ENCODE assay signal across 8 cellular contexts in genomic region chr6:36679043-36679821, GRCh38. TPM values are rescaled to one million over a fixed set of nuclear protein-coding genes. Genes with fewer than 3 reads are reported as not detected.
A peak's percentile ranks its signal among the peaks of the same experiment; 100 is the strongest.
DNase-seq lines count a peak whose midpoint lies in the region; ATAC-seq and TF ChIP-seq lines count a peak whose summit lies in the region.

No MANE protein-coding gene starts in this region.

- H3K27me3 ChIP-seq in DND-41 (ENCODE audit: insufficient read depth, low read length, poor library complexity) (peaks cover 49% of the 10 kb centered on the region), Karpas-422 (ENCODE audit: low read length) (no peaks in the 10 kb centered on the region), esophagus (ENCODE audit: control insufficient read depth in 1 of 2, insufficient read depth in 2 of 2, low read length in 2 of 2) (no peaks in the 10 kb centered on the region), muscle layer of duodenum (ENCODE audit: low read depth, low read length) (no peaks in the 10 kb centered on the region), upper lobe of left lung (no peaks in the 10 kb centered on the region)

- H4K20me1 ChIP-seq in DND-41 (ENCODE audit: insufficient read depth, low read length) (peaks cover 9% of the 10 kb centered on the region), Karpas-422 (ENCODE audit: insufficient read depth, low read depth, low read length) (0 out of 2 replicates have a peak, but pooled peaks cover 7% of the 10 kb centered on the region)

- peak overlapping the region; percentile 97 for H3K4me2 ChIP-seq in DND-41 (ENCODE audit: insufficient read depth, low read length)
- H3K4me2 ChIP-seq in Karpas-422 (ENCODE audit: low read depth, low read length, poor library complexity, severe bottlenecking): peak overlapping the region; percentile 68

- H3K9ac ChIP-seq in DND-41 (ENCODE audit: low read depth, low read length) (peak overlapping the region; percentile 72), Karpas-422 (ENCODE audit: low read length) (peak overlapping the region; percentile 36; the same call in 1 of the 2 replicates)

- H3K4me3 ChIP-seq in DND-41 (ENCODE audit: low read depth in 1 of 2, low read length in 2 of 2): peak overlapping the region; percentile 47 to 82; a peak in 3 of 4 replicates
- H3K4me3 ChIP-seq in Karpas-422 (ENCODE audit: low read length): peak overlapping the region; percentile 42; the same call in 1 of the 2 replicates
- peak overlapping the region; percentile 79 to 83 for H3K4me3 ChIP-seq in esophagus (ENCODE audit: low read depth in 1 of 2, low read length in 2 of 2)
- H3K4me3 ChIP-seq in muscle layer of duodenum (ENCODE audit: low read depth in 1 of 2, low read length in 2 of 2): peak overlapping the region; percentile 85 to 90
- H3K4me3 ChIP-seq in upper lobe of left lung: peak overlapping the region; percentile 61 to 95 (median 80)

- peak in 3 of 4 donors; percentile 55 to 94 (median 89) for TF ChIP-seq EP300 in upper lobe of left lung (IDR thresholded peaks at IDR 0.05)

- in situ Hi-C loops in GM13977 (cut with MboI; ENCODE audit: low pct_unique_long_range_greater_than_20kb, low sequenced_read_pairs, unreplicated experiment): no loop called here

- TF ChIP-seq POLR2A in upper lobe of left lung (IDR thresholded peaks at IDR 0.05): peak in 1 of 4 donors; percentile 49

- peak overlapping the region; percentile 70 for H2AFZ ChIP-seq in DND-41 (ENCODE audit: low read depth, low read length)
- no peak overlapping the region for H2AFZ ChIP-seq in Karpas-422 (ENCODE audit: low read length)

- H3K79me2 ChIP-seq in DND-41 (ENCODE audit: insufficient read depth, low read length) (peaks cover 22% of the 10 kb centered on the region), Karpas-422 (ENCODE audit: low read length) (no peaks in the 10 kb centered on the region)

- H3K9me3 ChIP-seq in DND-41 (ENCODE audit: insufficient read depth, low read length, severe bottlenecking) (no peaks in the 10 kb centered on the region), Karpas-422 (ENCODE audit: low read length) (no peaks in the 10 kb centered on the region), esophagus (ENCODE audit: control insufficient read depth in 2 of 2, insufficient read depth in 1 of 2, low read depth in 1 of 2, low read length in 1 of 2) (no peaks in the 10 kb centered on the region), muscle layer of duodenum (ENCODE audit: control insufficient read depth in 1 of 2, low read length in 2 of 2) (no peaks in the 10 kb centered on the region), upper lobe of left lung (no peaks in the 10 kb centered on the region)

- H3K4me1 ChIP-seq in DND-41 (ENCODE audit: insufficient read depth, low read length) (peaks cover 72% of the 10 kb centered on the region), Karpas-422 (ENCODE audit: low read length) (peaks cover 30% of the 10 kb centered on the region), esophagus (ENCODE audit: control insufficient read depth in 2 of 2, insufficient read depth in 2 of 2, low read length in 1 of 2) (peaks cover 5 to 15% of the 10 kb centered on the region in 2 donors), muscle layer of duodenum (ENCODE audit: control insufficient read depth in 1 of 2, insufficient read depth in 2 of 2, low read length in 2 of 2) (peaks cover 30 to 41% of the 10 kb centered on the region in 2 donors), upper lobe of left lung (peaks cover 38 to 55% (median 44%) of the 10 kb centered on the region in 4 donors)

- H3K27ac ChIP-seq in DND-41 (ENCODE audit: low read length) (peak overlapping the region; percentile 25; the same call in 1 of the 2 replicates), Karpas-422 (ENCODE audit: low read length) (no peak overlapping the region), esophagus (ENCODE audit: low read depth in 2 of 2, low read length in 1 of 2) (peak overlapping the region; percentile 98 to 99), muscle layer of duodenum (ENCODE audit: low read length) (peak overlapping the region; percentile 97), upper lobe of left lung (peak overlapping the region; percentile 97 to 100 (median 98))

- H3K9me2 ChIP-seq in Karpas-422 (replicated peaks; ENCODE audit: insufficient read depth, low read length): no peaks in the 10 kb centered on the region

- no peak for DNase-seq in DND-41
- no peak for DNase-seq in Karpas-422
- peak; percentile 74 for DNase-seq in activated CD8-positive, alpha-beta memory T cell treated with anti-CD3 and anti-CD28 coated beads for 24 hours
- DNase-seq in upper lobe of left lung: peak; percentile 82 to 91
- DNase-seq in GM13977 (ENCODE audit: low spot score): no peak
- no peak for DNase-seq in NOMO-1 treated with DMSO at 0.1 percent for 48 hours (lab: John Stamatoyannopoulos, UW; ENCODE audit: unreplicated experiment)

- TF ChIP-seq CTCF in DND-41 (IDR thresholded peaks at IDR 0.05; ENCODE audit: borderline replicate concordance, extremely low read depth, low read length, poor library complexity, severe bottlenecking) (no peak), upper lobe of left lung (IDR thresholded peaks at IDR 0.05) (no peak), GM13977 (IDR thresholded peaks at IDR 0.05; ENCODE audit: extremely low read depth, insufficient read depth, missing control alignments) (no peak)

- peak; percentile 15; the same call in 1 of the 3 replicates for ATAC-seq in DND-41 (ENCODE audit: insufficient read depth, low read depth)
- peak; percentile 45 to 71 for ATAC-seq in upper lobe of left lung (ENCODE audit: low FRiP score in 2 of 2)

- 1% methylated on average over 57 to 60 of the region's 60 CpGs for WGBS in esophagus, 2 donors
- WGBS in upper lobe of left lung, 2 donors: 2% methylated on average over 39 of the region's 60 CpGs; no CpG with 5 or more reads in 1 of the 2 donors

- H3K36me3 ChIP-seq in DND-41 (ENCODE audit: insufficient read depth, low read length) (peaks cover 6% of the 10 kb centered on the region), Karpas-422 (ENCODE audit: insufficient read depth, low read length) (no peaks in the 10 kb centered on the region), esophagus (ENCODE audit: control insufficient read depth in 2 of 2, insufficient read depth in 2 of 2, low read length in 1 of 2) (peaks cover under 1 to 6% of the 10 kb centered on the region in 2 donors), muscle layer of duodenum (ENCODE audit: control insufficient read depth in 1 of 2, insufficient read depth in 2 of 2, low read length in 2 of 2) (peaks cover 19 to 23% of the 10 kb centered on the region in 2 donors), upper lobe of left lung (peaks cover 3 to 19% (median 9%) of the 10 kb centered on the region in 4 donors)

RNA-seq across cellular contexts. Expression of gene CDKN1A, which starts 0.7 kb away (rescaled TPM):
- total RNA-seq in Karpas-422 (2014; rRNA removed; shearing (Covaris generic); ENCODE audit: low replicate concordance): 4.5 and 6.8 TPM in 2 replicates
- 100 to 1,000 TPM in 1 of 2 donors, 10 to 100 TPM in 1; 36.9 to 114 TPM for polyA plus RNA-seq in esophagus
- total RNA-seq in upper lobe of left lung: 100 to 1,000 TPM in 4 of 6 donors, 10 to 100 TPM in 2; 61.8 to 186 (median 127) TPM

RNA-seq across cellular contexts. Expression of gene RAB44, which starts 18.4 kb away (rescaled TPM):
- total RNA-seq in Karpas-422 (2014; rRNA removed; shearing (Covaris generic); ENCODE audit: low replicate concordance): not detected in 2 replicates
- under 1 TPM; 0.21 to 0.37 TPM for polyA plus RNA-seq in esophagus
- 1 to 10 TPM in 3 of 6 donors, under 1 TPM in 3; 0.20 to 3.1 (median 1.2) TPM for total RNA-seq in upper lobe of left lung

Comparison
In these comparisons a context has a peak if more than half of its experiments do, and no peak if none do; other contexts are left out.
1. DNase-seq: peak in activated CD8-positive, alpha-beta memory T cell treated with anti-CD3 and anti-CD28 coated beads for 24 hours (single experiment) and upper lobe of left lung (2 of 2); none in DND-41 (single experiment), Karpas-422 (single experiment), GM13977 (single experiment) and NOMO-1 treated with DMSO at 0.1 percent for 48 hours (single experiment).
2. Peak in every context shown above with its lines, with median percentiles within 50 percentile points of each other: H3K4me3 ChIP-seq.